ENCODE assay signal across 8 cellular contexts in the genomic region with DNA sequence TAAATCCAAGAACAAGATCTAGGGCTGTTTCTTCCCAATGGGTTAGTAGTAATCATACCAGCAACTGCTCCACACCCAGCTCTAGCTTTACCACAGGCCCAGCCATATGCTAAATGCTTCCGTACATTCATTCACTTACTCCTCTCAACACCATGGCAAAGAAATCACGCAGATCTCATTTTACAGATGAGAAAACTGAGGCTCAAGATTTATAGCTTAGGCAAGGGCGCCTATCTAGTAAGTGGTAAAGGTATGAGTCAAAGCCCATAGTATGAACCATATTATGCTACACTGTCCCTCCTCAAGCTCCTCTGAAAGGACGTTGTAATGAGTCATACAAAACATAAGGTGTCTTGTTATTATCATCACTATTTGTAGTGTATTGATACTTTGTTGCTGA.
A peak's percentile ranks its signal among the peaks of the same experiment; 100 is the strongest.
DNase-seq lines count a peak whose midpoint lies in the region; ATAC-seq, FAIRE-seq and TF ChIP-seq lines count a peak whose summit lies in the region.

No MANE protein-coding gene starts in this region.

- H3K36me3 ChIP-seq in keratinocyte (ENCODE audit: control insufficient read depth in 2 of 2, extremely low read depth in 1 of 2, insufficient read depth in 2 of 2, low read length in 2 of 2) = no peaks in the 10 kb centered on the region

- no peaks in the 10 kb centered on the region for H3K27me3 Mint-ChIP-seq in naive thymus-derived CD8-positive, alpha-beta T cell

- H3K4me3 Mint-ChIP-seq in naive thymus-derived CD8-positive, alpha-beta T cell = peak overlapping the region in 1 of 10 donors; percentile 7

- ATAC-seq in GM18870 (IDR thresholded peaks at IDR 0.05; ENCODE audit: unreplicated experiment) = peak; percentile 81
- ATAC-seq in GM21619 (IDR thresholded peaks at IDR 0.05; ENCODE audit: unreplicated experiment) = peak; percentile 83
- ATAC-seq in HG03520 (IDR thresholded peaks at IDR 0.05; ENCODE audit: unreplicated experiment) = peak; percentile 95
- no peak for ATAC-seq in naive thymus-derived CD8-positive, alpha-beta T cell

- no peak overlapping the region for H3K4me2 ChIP-seq in keratinocyte (ENCODE audit: control insufficient read depth, extremely low read depth, insufficient read depth, low read depth, low read length)

- no peaks in the 10 kb centered on the region for H3K9me3 ChIP-seq in keratinocyte (ENCODE audit: control insufficient read depth, low read depth, low read length)

- H3K9me3 Mint-ChIP-seq in naive thymus-derived CD8-positive, alpha-beta T cell = no peaks in the 10 kb centered on the region

- no peak overlapping the region for H3K4me3 ChIP-seq in keratinocyte (ENCODE audit: control insufficient read depth in 2 of 3, extremely low read depth in 1 of 3, insufficient read depth in 2 of 3, low read depth in 1 of 3, low read length in 3 of 3)

- H3K36me3 Mint-ChIP-seq in naive thymus-derived CD8-positive, alpha-beta T cell = no peaks in the 10 kb centered on the region

- no peak overlapping the region for H2AFZ ChIP-seq in keratinocyte (ENCODE audit: control insufficient read depth, low read length)

- FAIRE-seq in keratinocyte (lab: Jason Lieb, UNC) = no peak

- no peaks in the 10 kb centered on the region for H4K20me1 ChIP-seq in keratinocyte (ENCODE audit: control insufficient read depth, extremely low read depth, insufficient read depth, low read length)

- peak overlapping the region in 5 of 10 donors; percentile 6 to 89 (median 36) for H3K27ac Mint-ChIP-seq in naive thymus-derived CD8-positive, alpha-beta T cell

- peaks cover 38% of the 10 kb centered on the region for H3K4me1 ChIP-seq in keratinocyte (ENCODE audit: control insufficient read depth, extremely low read depth, insufficient read depth, low read length)

- H3K27me3 ChIP-seq in keratinocyte (ENCODE audit: control insufficient read depth, extremely low read depth, insufficient read depth, low read length) = no peaks in the 10 kb centered on the region

- no peaks in the 10 kb centered on the region for H3K9me1 ChIP-seq in keratinocyte (ENCODE audit: control insufficient read depth, extremely low read depth, insufficient read depth, low read length)

- H3K4me1 Mint-ChIP-seq in naive thymus-derived CD8-positive, alpha-beta T cell = peaks cover 0 to 24% (median 4%) of the 10 kb centered on the region in 4 donors

- DNase-seq in keratinocyte (ENCODE audit: low read depth, low spot score) (peak; percentile 41), SHP77 (lab: John Stamatoyannopoulos, UW) (no peak), ecto neural progenitor cell (ENCODE audit: low spot score) (no peak), NCI-H1930 (lab: John Stamatoyannopoulos, UW) (no peak)
- no peak for DNase-seq in naive thymus-derived CD8-positive, alpha-beta T cell

- H3K79me2 ChIP-seq in keratinocyte (ENCODE audit: control insufficient read depth, insufficient read depth, low read length) = no peaks in the 10 kb centered on the region

- POLR2A ChIA-PET in naive thymus-derived CD8-positive, alpha-beta T cell (lab: Charles Lee) = no interaction called here

- no peak overlapping the region for H3K9ac ChIP-seq in keratinocyte (ENCODE audit: control insufficient read depth, extremely low read depth, insufficient read depth, low read length)

- dilution Hi-C loops in keratinocyte (cut with MboI; ENCODE audit: extremely low pct_ligation_motif_present, low sequenced_read_pairs) = no loop called here

- TF ChIP-seq CTCF in keratinocyte (optimal IDR thresholded peaks at IDR 0.05 in 1 of 3, IDR thresholded peaks at IDR 0.05 in 1 of 3, conservative IDR thresholded peaks at IDR 0.05 in 1 of 3; ENCODE audit: extremely low read depth in 1 of 3, insufficient read depth in 2 of 3, low read length in 3 of 3) = no peak

- no peak overlapping the region for H3K27ac ChIP-seq in keratinocyte (ENCODE audit: control insufficient read depth, insufficient read depth, low read length)

Comparison
In these comparisons a context has a peak if more than half of its experiments do, and no peak if none do; other contexts are left out.
1. ATAC-seq: peak in GM18870 (single experiment), GM21619 (single experiment) and HG03520 (single experiment); none in naive thymus-derived CD8-positive, alpha-beta T cell (0 of 2).